ENCODE assay signal across 8 cellular contexts in the genomic region with DNA sequence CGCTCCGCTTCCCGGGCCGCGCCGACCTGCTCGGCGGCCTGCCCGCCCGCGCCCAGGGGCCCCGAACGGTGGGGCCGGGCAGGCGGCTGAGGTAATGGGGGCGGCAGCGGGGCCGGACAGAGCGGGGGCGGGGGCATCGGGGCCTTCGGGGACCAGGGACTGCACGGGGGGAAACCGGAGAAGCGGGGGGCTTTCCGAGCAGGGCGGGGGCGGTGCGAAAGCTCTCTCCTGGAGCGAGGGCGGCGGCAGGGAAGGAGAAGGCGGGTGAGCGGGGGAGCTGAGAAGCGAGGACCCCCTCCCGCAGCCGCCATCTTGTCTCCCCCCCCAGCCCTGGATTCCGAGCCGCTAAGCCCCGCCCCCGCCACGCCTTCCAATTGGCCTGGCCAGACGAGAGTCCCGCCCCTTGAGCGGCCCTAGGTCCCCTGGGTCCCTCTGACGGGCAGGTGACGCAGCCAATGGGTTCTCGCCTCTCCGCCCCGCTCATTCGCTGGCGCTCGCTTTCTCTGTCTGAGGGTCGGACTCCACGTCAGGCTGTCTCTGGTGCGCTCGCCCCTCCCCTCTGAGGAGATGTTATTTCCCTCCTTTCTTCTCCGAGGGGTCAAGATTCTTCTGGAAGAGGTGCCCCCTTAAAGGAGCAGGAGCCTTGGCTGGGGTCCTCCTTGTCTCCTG. TPM values are rescaled to one million over a fixed set of nuclear protein-coding genes. Genes with fewer than 3 reads are reported as not detected.
A peak's percentile ranks its signal among the peaks of the same experiment; 100 is the strongest.
DNase-seq lines count a peak whose midpoint lies in the region; ATAC-seq and TF ChIP-seq lines count a peak whose summit lies in the region.

No MANE protein-coding gene starts in this region.

- peaks cover 5% of the 10 kb centered on the region for H3K27me3 Mint-ChIP-seq in activated CD4-positive, alpha-beta T cell treated with anti-CD3 and anti-CD28 coated beads, Interleukin-2, amount 10 ng/mL, durations not matched to agents 24 days and 14 days

- DNase-seq in NCI-H526 (lab: John Stamatoyannopoulos, UW) (peak; percentile 90 to 98), coronary artery (ENCODE audit: low spot score) (peak; percentile 97), left kidney (ENCODE audit: low read depth, low spot score) (peak; percentile 99)
- peak; percentile 100 for DNase-seq in activated CD4-positive, alpha-beta T cell treated with anti-CD3 and anti-CD28 coated beads, Interleukin-2, amount 10 ng/mL, durations not matched to agents 24 days and 14 days
- peak; percentile 100 for DNase-seq in stimulated activated CD4-positive, alpha-beta T cell treated with anti-CD3 and anti-CD28 coated beads, Interleukin-1b, Interleukin-23, amount 100 ng/mL, for 48 hours

- peaks cover 5 to 44% (median 40%) of the 10 kb centered on the region in 11 experiments; a peak in 20 of 22 replicates for H3K9me3 ChIP-seq in BLaER1 treated with 17β-estradiol and CSF1 and Interleukin-3, amounts not matched to agents 10 nM and 100 nM (replicated peaks in 1 of 11)

- H3K36me3 ChIP-seq in BLaER1 treated with 17β-estradiol and CSF1 and Interleukin-3, amounts not matched to agents 10 nM and 100 nM, result peaks cover 26 to 43% (median 39%) of the 10 kb centered on the region in 11 experiments

- peak overlapping the region; percentile 90 to 98 (median 94) for H3K27ac ChIP-seq in BLaER1 treated with 17β-estradiol and CSF1 and Interleukin-3, amounts not matched to agents 10 nM and 100 nM
- H3K27ac ChIP-seq in coronary artery, result peak overlapping the region; percentile 96 to 98

- peaks cover 0 to 28% (median 0%) of the 10 kb centered on the region in 11 experiments; a peak in 1 of 22 replicates for H4K20me1 ChIP-seq in BLaER1 treated with 17β-estradiol and CSF1 and Interleukin-3, amounts not matched to agents 10 nM and 100 nM

- intact Hi-C loops in activated CD4-positive, alpha-beta T cell treated with anti-CD3 and anti-CD28 coated beads, Interleukin-2, amount 10 ng/mL, durations not matched to agents 24 days and 14 days (cut with micrococcal nuclease), result loop anchor here (1.0 kb wide), 4 partner anchors 66 to 226 kb away; a partner anchor contains a TSS

- peak overlapping the region; percentile 70 to 88 (median 78) for H3K4me3 ChIP-seq in BLaER1 treated with 17β-estradiol and CSF1 and Interleukin-3, amounts not matched to agents 10 nM and 100 nM
- peak overlapping the region; percentile 84 for H3K4me3 ChIP-seq in coronary artery

- peak overlapping the region; percentile 94 to 98 (median 96) for H3K9ac ChIP-seq in BLaER1 treated with 17β-estradiol and CSF1 and Interleukin-3, amounts not matched to agents 10 nM and 100 nM

- peaks cover 27% of the 10 kb centered on the region for H3K36me3 Mint-ChIP-seq in activated CD4-positive, alpha-beta T cell treated with anti-CD3 and anti-CD28 coated beads, Interleukin-2, amount 10 ng/mL, durations not matched to agents 24 days and 14 days (ENCODE audit: low read depth)

- H3K9me3 Mint-ChIP-seq in activated CD4-positive, alpha-beta T cell treated with anti-CD3 and anti-CD28 coated beads, Interleukin-2, amount 10 ng/mL, durations not matched to agents 24 days and 14 days, result no peaks in the 10 kb centered on the region

- peak overlapping the region; percentile 95 for H3K4me3 Mint-ChIP-seq in activated CD4-positive, alpha-beta T cell treated with anti-CD3 and anti-CD28 coated beads, Interleukin-2, amount 10 ng/mL, durations not matched to agents 24 days and 14 days

- no peak for TF ChIP-seq CTCF in coronary artery (IDR thresholded peaks at IDR 0.05)

- ATAC-seq in GM19328 (IDR thresholded peaks at IDR 0.05; ENCODE audit: unreplicated experiment) (peak; percentile 89), HG03469 (IDR thresholded peaks at IDR 0.05; ENCODE audit: unreplicated experiment) (peak; percentile 91)

- no peaks in the 10 kb centered on the region for H3K27me3 ChIP-seq in BLaER1 treated with 17β-estradiol and CSF1 and Interleukin-3, amounts not matched to agents 10 nM and 100 nM

- peaks cover 33% of the 10 kb centered on the region for H3K4me1 Mint-ChIP-seq in activated CD4-positive, alpha-beta T cell treated with anti-CD3 and anti-CD28 coated beads, Interleukin-2, amount 10 ng/mL, durations not matched to agents 24 days and 14 days

- peak overlapping the region; percentile 83 to 95 (median 88) for H3K4me2 ChIP-seq in BLaER1 treated with 17β-estradiol and CSF1 and Interleukin-3, amounts not matched to agents 10 nM and 100 nM

- peak overlapping the region; percentile 92 for H3K27ac Mint-ChIP-seq in activated CD4-positive, alpha-beta T cell treated with anti-CD3 and anti-CD28 coated beads, Interleukin-2, amount 10 ng/mL, durations not matched to agents 24 days and 14 days

- peaks cover 20 to 42% (median 31%) of the 10 kb centered on the region in 10 experiments for H3K4me1 ChIP-seq in BLaER1 treated with 17β-estradiol and CSF1 and Interleukin-3, amounts not matched to agents 10 nM and 100 nM

RNA-seq across cellular contexts. Expression of a gene that starts 0.5 kb away (rescaled TPM):
- 20.7 and 24.5 TPM in 2 replicates for total RNA-seq in activated CD4-positive, alpha-beta T cell treated with anti-CD3 and anti-CD28 coated beads, Interleukin-2, amount 10 ng/mL, durations not matched to agents 24 days and 14 days

Comparison
In these comparisons a context has a peak if more than half of its experiments do, and no peak if none do; other contexts are left out.
1. Peak in every context shown above with its lines: DNase-seq, ATAC-seq, H3K4me3 ChIP-seq and H3K27ac ChIP-seq.